22 cellular contexts compared by ENCODE assay signal in genomic region chr10:102865620-102866019, GRCh38. TPM values are rescaled to one million over a fixed set of nuclear protein-coding genes. Genes with fewer than 3 reads are reported as not detected.
A peak's percentile ranks its signal among the peaks of the same experiment; 100 is the strongest.
DNase-seq lines count a peak whose midpoint lies in the region; ATAC-seq, FAIRE-seq and TF ChIP-seq lines count a peak whose summit lies in the region.
"Had no signal": no experiment of that assay in that cellular context is flagged by ENCODE, and none has a peak within 500 bp of the region (broad histone marks: within the 10 kb centered on the region; RNA-seq: fewer than 3 reads in every experiment).

No MANE protein-coding gene starts in this region.

- H3K27me3 Mint-ChIP-seq in neural progenitor cell (ENCODE audit: insufficient read depth, low read depth): peaks cover 2% of the 10 kb centered on the region

- H3K27me3 ChIP-seq in neural progenitor cell: no peaks in the 10 kb centered on the region

- H3K4me2 ChIP-seq in neural progenitor cell: no peak overlapping the region
- H3K4me2 ChIP-seq: GM23338 had no signal

- peaks cover 16% of the 10 kb centered on the region for H3K4me1 Mint-ChIP-seq in neural progenitor cell

- no peak overlapping the region for H3K9ac ChIP-seq in neural progenitor cell

- TF ChIP-seq CTCF in neural progenitor cell (IDR thresholded peaks at IDR 0.05): no peak

- peaks cover 15% of the 10 kb centered on the region for H3K4me1 ChIP-seq in neural progenitor cell

- H4K20me1 ChIP-seq in neural progenitor cell (ENCODE audit: low read depth): no peaks in the 10 kb centered on the region

- peaks cover 3% of the 10 kb centered on the region for H3K36me3 Mint-ChIP-seq in neural progenitor cell

- H3K27ac ChIP-seq in neural progenitor cell: no peak overlapping the region

- H3K9me3 Mint-ChIP-seq in neural progenitor cell: no peaks in the 10 kb centered on the region
- H3K9me3 Mint-ChIP-seq: GM23338, H9 had no signal

- H3F3A ChIP-seq in neural progenitor cell (ENCODE audit: low read depth): peaks cover 20% of the 10 kb centered on the region

- H3K4me3 ChIP-seq in neural progenitor cell: no peak overlapping the region
- H3K4me3 ChIP-seq: GM12878, GM23338 had no signal

- H3K4me3 Mint-ChIP-seq in neural progenitor cell: no peak overlapping the region
- H3K4me3 Mint-ChIP-seq: CD4-positive, alpha-beta memory T cell; GM23338; H9 had no signal

- no peak overlapping the region for H3K27ac Mint-ChIP-seq in neural progenitor cell
- H3K27ac Mint-ChIP-seq: CD4-positive, alpha-beta memory T cell; GM23338; H9 had no signal

- DNase-seq in frontal cortex (ENCODE audit: low spot score in 2 of 2): no peak
- no peak for DNase-seq in retina
- no peak for DNase-seq in neural progenitor cell (ENCODE audit: low spot score)
- DNase-seq in stimulated activated CD4-positive, alpha-beta T cell treated with anti-CD3 and anti-CD28 coated beads, Interleukin-15, amount 100 ng/mL, for 24 hours: no peak
- DNase-seq: 8988T; C1 segment of cervical spinal cord; Calu3; CD4-positive, alpha-beta memory T cell; COR-L47; DMS153; DND-41; GDM1; H9 had no signal

- H3K79me2 ChIP-seq in neural progenitor cell (ENCODE audit: low read depth): no peaks in the 10 kb centered on the region

- FAIRE-seq in G401.6 (lab: Jason Lieb, UNC): peak; percentile 84
- FAIRE-seq in TTC549 (lab: Jason Lieb, UNC): peak; percentile 23
- FAIRE-seq in frontal cortex (lab: Jason Lieb, UNC): peak; percentile 82
- FAIRE-seq: GM12878, GM19239 had no signal

- ATAC-seq in GM21381 (IDR thresholded peaks at IDR 0.05; ENCODE audit: unreplicated experiment): no peak
- ATAC-seq: GM12878, GM23338, HCT116 had no signal

- no peak overlapping the region for H2AFZ ChIP-seq in neural progenitor cell (replicated peaks)
- H2AFZ ChIP-seq: GM23338 had no signal

- no peaks in the 10 kb centered on the region for H3K36me3 ChIP-seq in neural progenitor cell

- no peaks in the 10 kb centered on the region for H3K9me3 ChIP-seq in neural progenitor cell (ENCODE audit: low read depth)

RNA-seq across cellular contexts. Expression of gene AS3MT, which starts 3.6 kb away (rescaled TPM):
- total RNA-seq in frontal cortex (13.5 TPM), neural progenitor cell (ENCODE audit: low replicate concordance) (33.3 and 40.3 TPM in 2 replicates)
- total RNA-seq: H4 had no signal

RNA-seq across cellular contexts. Expression of gene BORCS7, which starts 11.6 kb away (rescaled TPM):
- total RNA-seq in frontal cortex (31.0 TPM), neural progenitor cell (ENCODE audit: low replicate concordance) (10.1 and 18.4 TPM in 2 replicates)

RNA-seq across cellular contexts. Expression of gene CYP17A1, which starts 28.4 kb away (rescaled TPM):
- total RNA-seq in frontal cortex: not detected
- not detected in 2 replicates for total RNA-seq in neural progenitor cell (ENCODE audit: low replicate concordance)
- total RNA-seq: A673; Calu3; CD4-positive, alpha-beta memory T cell; GM23338; H4; H9 had no signal

RNA-seq across cellular contexts. Expression of gene CNNM2, which starts 52.5 kb away (rescaled TPM):
- total RNA-seq in frontal cortex (5.7 TPM), neural progenitor cell (ENCODE audit: low replicate concordance) (11.4 and 20.2 TPM in 2 replicates)
